In the genomic region with DNA sequence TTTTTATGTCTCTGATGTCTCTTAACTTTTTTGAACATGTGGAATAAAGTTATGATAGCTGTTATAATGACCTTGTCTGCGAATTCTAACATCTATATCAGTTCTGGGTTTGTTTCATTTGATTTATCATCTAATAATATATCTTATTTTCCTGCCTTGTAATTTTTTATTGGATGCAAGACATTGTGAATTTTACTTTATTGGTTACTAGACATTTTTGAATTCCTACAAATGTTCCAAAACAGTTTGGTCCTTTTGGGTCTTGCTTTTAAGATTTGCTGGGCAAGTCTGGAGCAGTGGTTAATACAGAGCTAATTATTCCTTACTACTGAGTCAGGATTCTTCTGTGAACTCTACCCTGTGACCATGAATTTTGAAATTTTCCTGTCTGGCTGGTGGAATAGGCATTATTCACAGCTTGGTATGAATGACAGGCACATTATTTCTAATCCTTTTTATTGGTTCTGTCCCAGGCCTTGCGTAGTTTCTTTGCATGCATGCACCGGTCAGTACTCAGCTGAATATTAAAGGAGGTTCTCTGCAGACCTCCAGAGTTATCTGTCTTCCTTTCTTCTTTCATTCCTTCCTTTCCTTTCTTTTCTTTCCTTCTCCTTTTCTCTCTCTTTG, we compare ENCODE assay signal across 1 cellular context.
TF ChIP-seq lines count a peak whose summit lies in the region.

No MANE protein-coding gene starts in this region.

TF ChIP-seq in K562, 482 proteins besides CTCF, POLR2A, EP300 and RAD21:
- TF ChIP-seq, protein P1, sequence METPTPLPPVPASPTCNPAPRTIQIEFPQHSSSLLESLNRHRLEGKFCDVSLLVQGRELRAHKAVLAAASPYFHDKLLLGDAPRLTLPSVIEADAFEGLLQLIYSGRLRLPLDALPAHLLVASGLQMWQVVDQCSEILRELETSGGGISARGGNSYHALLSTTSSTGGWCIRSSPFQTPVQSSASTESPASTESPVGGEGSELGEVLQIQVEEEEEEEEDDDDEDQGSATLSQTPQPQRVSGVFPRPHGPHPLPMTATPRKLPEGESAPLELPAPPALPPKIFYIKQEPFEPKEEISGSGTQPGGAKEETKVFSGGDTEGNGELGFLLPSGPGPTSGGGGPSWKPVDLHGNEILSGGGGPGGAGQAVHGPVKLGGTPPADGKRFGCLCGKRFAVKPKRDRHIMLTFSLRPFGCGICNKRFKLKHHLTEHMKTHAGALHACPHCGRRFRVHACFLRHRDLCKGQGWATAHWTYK (CRISPR knock-in tag; IDR thresholded peaks at IDR 0.05), result no peak
- TF ChIP-seq MAFF (IDR thresholded peaks at IDR 0.05; ENCODE audit: low read length) (peak; percentile 71), MAFG (tag; conservative IDR thresholded peaks at IDR 0.05) (peak; percentile 61), C11orf30 (IDR thresholded peaks at IDR 0.05; ENCODE audit: low read depth) (peak; percentile 73), ZNF3 (CRISPR knock-in tag; IDR thresholded peaks at IDR 0.05) (no peak), ZNF316 (IDR thresholded peaks at IDR 0.05) (peak; percentile 87), MAFK (IDR thresholded peaks at IDR 0.05; ENCODE audit: low read length) (peak; percentile 62; the same call in 1 of the 2 replicates)
